Comparison of ENCODE assay signal across 30 cellular contexts in genomic region chr5:57675236-57675635, GRCh38.
"Had no signal": no experiment of that assay in that cellular context is flagged by ENCODE, and none has a peak within 500 bp of the region (broad histone marks: within the 10 kb centered on the region; RNA-seq: fewer than 3 reads in every experiment).

No MANE protein-coding gene starts in this region.

- ATAC-seq: activated CD4-positive, CD25-positive, alpha-beta regulatory T cell treated with anti-CD3 and anti-CD28 coated beads, Interleukin-2, amount 50 U/mL, for 24 hours; esophagus mucosa; heart left ventricle; left ventricle myocardium superior; stimulated activated naive B cell treated with anti-CD40 and anti-IgM and Interleukin-4, amounts not matched to agents 10 μg/mL and 1 μg/mL and 100 μg/mL, for 72 hours; upper lobe of right lung had no signal

- H3K36me3 Mint-ChIP-seq: activated naive CD4-positive, alpha-beta T cell treated with anti-CD3 and anti-CD28 coated beads, Interleukin-2, amount 10 ng/mL, durations not matched to agents 7 days and 5 days; activated naive CD8-positive, alpha-beta T cell treated with anti-CD3 and anti-CD28 coated beads, Interleukin-2, amount 10 ng/mL, durations not matched to agents 7 days and 5 days; stimulated activated naive B cell treated with anti-CD40 and anti-IgM and Interleukin-4, amounts not matched to agents 10 μg/mL and 1 μg/mL and 100 μg/mL, for 72 hours had no signal

- H3K36me3 ChIP-seq: ascending aorta, breast epithelium, heart left ventricle, neutrophil, sigmoid colon, stomach, thyroid gland, upper lobe of right lung, WERI-Rb-1 had no signal

- H3K27me3 ChIP-seq: ascending aorta, breast epithelium, heart left ventricle, neutrophil, sigmoid colon, stomach, thyroid gland, upper lobe of right lung had no signal

- H3K27me3 Mint-ChIP-seq: activated naive CD8-positive, alpha-beta T cell treated with anti-CD3 and anti-CD28 coated beads, Interleukin-2, amount 10 ng/mL, durations not matched to agents 7 days and 5 days; dendritic cell treated with granulocyte-macrophage colony-stimulating factor and Interleukin-4, amounts not matched to agents 40 ng/mL and 50 ng/mL, for 4 days; progenitor cell of endocrine pancreas had no signal

- H3K27ac Mint-ChIP-seq: activated naive CD4-positive, alpha-beta T cell treated with anti-CD3 and anti-CD28 coated beads, Interleukin-2, amount 10 ng/mL, durations not matched to agents 7 days and 5 days; activated naive CD8-positive, alpha-beta T cell treated with anti-CD3 and anti-CD28 coated beads, Interleukin-2, amount 10 ng/mL, durations not matched to agents 7 days and 5 days; activated T-helper 1 cell treated with anti-CD3 and anti-CD28 coated beads, Interleukin-12 subunit alpha, Interleukin-12 subunit beta, Interleukin-2, Interleukin-4 antibody, amounts not matched to agents 30 ng/mL and 10 ng/mL and 1 ng/mL, durations not matched to agents 14 hours and 24 hours and 36 hours; dendritic cell treated with granulocyte-macrophage colony-stimulating factor and Interleukin-4, amounts not matched to agents 40 ng/mL and 50 ng/mL, for 4 days; endodermal cell; nephron progenitor cell; progenitor cell of endocrine pancreas; stimulated activated naive B cell treated with anti-CD40 and anti-IgM and Interleukin-4, amounts not matched to agents 10 μg/mL and 1 μg/mL and 100 μg/mL, for 72 hours had no signal

- H3K4me3 Mint-ChIP-seq: activated naive CD4-positive, alpha-beta T cell treated with anti-CD3 and anti-CD28 coated beads, Interleukin-2, amount 10 ng/mL, durations not matched to agents 7 days and 5 days; activated naive CD8-positive, alpha-beta T cell treated with anti-CD3 and anti-CD28 coated beads, Interleukin-2, amount 10 ng/mL, durations not matched to agents 7 days and 5 days; activated T-helper 1 cell treated with anti-CD3 and anti-CD28 coated beads, Interleukin-12 subunit alpha, Interleukin-12 subunit beta, Interleukin-2, Interleukin-4 antibody, amounts not matched to agents 30 ng/mL and 10 ng/mL and 1 ng/mL, durations not matched to agents 14 hours and 24 hours and 36 hours; dendritic cell treated with granulocyte-macrophage colony-stimulating factor and Interleukin-4, amounts not matched to agents 40 ng/mL and 50 ng/mL, for 4 days; endodermal cell; nephron progenitor cell; stimulated activated naive B cell treated with anti-CD40 and anti-IgM and Interleukin-4, amounts not matched to agents 10 μg/mL and 1 μg/mL and 100 μg/mL, for 72 hours had no signal

- H3K4me1 ChIP-seq: ascending aorta, breast epithelium, stomach, thyroid gland, upper lobe of right lung had no signal

- H3K9me3 ChIP-seq: ascending aorta, breast epithelium, heart left ventricle, neutrophil, sigmoid colon, stomach, thyroid gland, upper lobe of right lung had no signal

- H3K4me1 Mint-ChIP-seq: activated naive CD4-positive, alpha-beta T cell treated with anti-CD3 and anti-CD28 coated beads, Interleukin-2, amount 10 ng/mL, durations not matched to agents 7 days and 5 days; activated naive CD8-positive, alpha-beta T cell treated with anti-CD3 and anti-CD28 coated beads, Interleukin-2, amount 10 ng/mL, durations not matched to agents 7 days and 5 days; endodermal cell; stimulated activated naive B cell treated with anti-CD40 and anti-IgM and Interleukin-4, amounts not matched to agents 10 μg/mL and 1 μg/mL and 100 μg/mL, for 72 hours had no signal

- H3K27ac ChIP-seq: ascending aorta, breast epithelium, heart left ventricle, neutrophil, sigmoid colon, stomach, thyroid gland, upper lobe of right lung, WERI-Rb-1 had no signal

- H3K4me3 ChIP-seq: ascending aorta, breast epithelium, heart left ventricle, sigmoid colon, stomach, thyroid gland, upper lobe of right lung had no signal

- DNase-seq: activated CD4-positive, alpha-beta T cell treated with anti-CD3 and anti-CD28 coated beads for 48 hours; activated CD4-positive, alpha-beta T cell treated with anti-CD3 and anti-CD28 coated beads, Interleukin-2, amount 50 U/mL, for 48 hours; activated CD8-positive, alpha-beta memory T cell treated with anti-CD3 and anti-CD28 coated beads, Interleukin-2, amount 50 U/mL, for 4 hours; activated gamma-delta T cell; activated naive CD4-positive, alpha-beta T cell treated with anti-CD3 and anti-CD28 coated beads, Interleukin-2, amount 10 ng/mL, durations not matched to agents 7 days and 5 days; activated naive CD8-positive, alpha-beta T cell treated with anti-CD3 and anti-CD28 coated beads, Interleukin-2, amount 10 ng/mL, durations not matched to agents 7 days and 5 days; activated T-cell treated with anti-CD3 and anti-CD28 coated beads, Interleukin-2, amount 50 U/mL, for 1 hour; central memory CD4-positive, alpha-beta T cell; endodermal cell; foreskin fibroblast; heart left ventricle; left ventricle myocardium superior; nephron progenitor cell; retina; sigmoid colon; stimulated activated CD4-positive, alpha-beta T cell treated with anti-CD3 and anti-CD28 coated beads, Interleukin-15, amount 100 ng/mL, for 24 hours; stimulated activated CD4-positive, alpha-beta T cell treated with anti-CD3 and anti-CD28 coated beads, Interleukin-2, amount 100 ng/mL, for 24 hours; stimulated activated naive B cell treated with anti-CD40 and anti-IgM and Interleukin-4, amounts not matched to agents 10 μg/mL and 1 μg/mL and 100 μg/mL, for 72 hours; stomach; thyroid gland; upper lobe of right lung; WERI-Rb-1 had no signal

- H3K9me3 Mint-ChIP-seq: activated naive CD4-positive, alpha-beta T cell treated with anti-CD3 and anti-CD28 coated beads, Interleukin-2, amount 10 ng/mL, durations not matched to agents 7 days and 5 days; activated naive CD8-positive, alpha-beta T cell treated with anti-CD3 and anti-CD28 coated beads, Interleukin-2, amount 10 ng/mL, durations not matched to agents 7 days and 5 days; activated T-helper 1 cell treated with anti-CD3 and anti-CD28 coated beads, Interleukin-12 subunit alpha, Interleukin-12 subunit beta, Interleukin-2, Interleukin-4 antibody, amounts not matched to agents 30 ng/mL and 10 ng/mL and 1 ng/mL, durations not matched to agents 14 hours and 24 hours and 36 hours; dendritic cell treated with granulocyte-macrophage colony-stimulating factor and Interleukin-4, amounts not matched to agents 40 ng/mL and 50 ng/mL, for 4 days; endodermal cell had no signal
